ENCODE assay signal across 9 cellular contexts in genomic region chr17:73944366-73944765, GRCh38.
"Had no signal": no experiment of that assay in that cellular context is flagged by ENCODE, and none has a peak within 500 bp of the region (broad histone marks: within the 10 kb centered on the region; RNA-seq: fewer than 3 reads in every experiment).

No MANE protein-coding gene starts in this region.

- H3K4me1 ChIP-seq: HAP-1 had no signal

- H3K27ac ChIP-seq: GM23248, HL-60 had no signal

- DNase-seq: GM23248, GOT3, H7, HFFc6, KBM-7 had no signal

- H3K9me3 ChIP-seq: HAP-1 had no signal

- H3K4me3 ChIP-seq: GM23248, HAP-1 had no signal

- H3K36me3 ChIP-seq: HAP-1 had no signal

- ATAC-seq: HCT116, HepG2 had no signal
